ENCODE assay signal across 1 cellular context in the genomic region with DNA sequence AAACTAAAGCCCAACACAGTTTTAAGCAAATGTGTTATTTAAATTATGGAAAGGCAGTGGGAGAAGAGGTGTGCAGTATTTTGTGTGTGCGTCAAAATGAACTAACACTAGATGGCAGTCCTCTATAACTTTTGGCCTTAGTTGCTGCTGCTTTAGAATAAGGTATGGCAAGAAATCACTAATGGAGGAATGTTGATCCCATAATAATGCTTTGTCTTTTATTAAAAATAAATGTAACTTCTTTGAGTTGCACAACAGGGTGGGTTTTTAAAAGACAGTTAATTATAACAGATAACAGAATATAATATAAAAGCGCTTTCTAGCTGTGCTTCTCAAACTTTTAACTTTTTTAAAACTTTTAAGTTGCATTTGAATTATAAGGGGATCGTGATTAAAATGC.
TF ChIP-seq lines count a peak whose summit lies in the region.

No MANE protein-coding gene starts in this region.

TF ChIP-seq in GM23338, 12 proteins besides CTCF, POLR2A, EP300 and RAD21 (continued from another document):
- TF ChIP-seq, protein P1, sequence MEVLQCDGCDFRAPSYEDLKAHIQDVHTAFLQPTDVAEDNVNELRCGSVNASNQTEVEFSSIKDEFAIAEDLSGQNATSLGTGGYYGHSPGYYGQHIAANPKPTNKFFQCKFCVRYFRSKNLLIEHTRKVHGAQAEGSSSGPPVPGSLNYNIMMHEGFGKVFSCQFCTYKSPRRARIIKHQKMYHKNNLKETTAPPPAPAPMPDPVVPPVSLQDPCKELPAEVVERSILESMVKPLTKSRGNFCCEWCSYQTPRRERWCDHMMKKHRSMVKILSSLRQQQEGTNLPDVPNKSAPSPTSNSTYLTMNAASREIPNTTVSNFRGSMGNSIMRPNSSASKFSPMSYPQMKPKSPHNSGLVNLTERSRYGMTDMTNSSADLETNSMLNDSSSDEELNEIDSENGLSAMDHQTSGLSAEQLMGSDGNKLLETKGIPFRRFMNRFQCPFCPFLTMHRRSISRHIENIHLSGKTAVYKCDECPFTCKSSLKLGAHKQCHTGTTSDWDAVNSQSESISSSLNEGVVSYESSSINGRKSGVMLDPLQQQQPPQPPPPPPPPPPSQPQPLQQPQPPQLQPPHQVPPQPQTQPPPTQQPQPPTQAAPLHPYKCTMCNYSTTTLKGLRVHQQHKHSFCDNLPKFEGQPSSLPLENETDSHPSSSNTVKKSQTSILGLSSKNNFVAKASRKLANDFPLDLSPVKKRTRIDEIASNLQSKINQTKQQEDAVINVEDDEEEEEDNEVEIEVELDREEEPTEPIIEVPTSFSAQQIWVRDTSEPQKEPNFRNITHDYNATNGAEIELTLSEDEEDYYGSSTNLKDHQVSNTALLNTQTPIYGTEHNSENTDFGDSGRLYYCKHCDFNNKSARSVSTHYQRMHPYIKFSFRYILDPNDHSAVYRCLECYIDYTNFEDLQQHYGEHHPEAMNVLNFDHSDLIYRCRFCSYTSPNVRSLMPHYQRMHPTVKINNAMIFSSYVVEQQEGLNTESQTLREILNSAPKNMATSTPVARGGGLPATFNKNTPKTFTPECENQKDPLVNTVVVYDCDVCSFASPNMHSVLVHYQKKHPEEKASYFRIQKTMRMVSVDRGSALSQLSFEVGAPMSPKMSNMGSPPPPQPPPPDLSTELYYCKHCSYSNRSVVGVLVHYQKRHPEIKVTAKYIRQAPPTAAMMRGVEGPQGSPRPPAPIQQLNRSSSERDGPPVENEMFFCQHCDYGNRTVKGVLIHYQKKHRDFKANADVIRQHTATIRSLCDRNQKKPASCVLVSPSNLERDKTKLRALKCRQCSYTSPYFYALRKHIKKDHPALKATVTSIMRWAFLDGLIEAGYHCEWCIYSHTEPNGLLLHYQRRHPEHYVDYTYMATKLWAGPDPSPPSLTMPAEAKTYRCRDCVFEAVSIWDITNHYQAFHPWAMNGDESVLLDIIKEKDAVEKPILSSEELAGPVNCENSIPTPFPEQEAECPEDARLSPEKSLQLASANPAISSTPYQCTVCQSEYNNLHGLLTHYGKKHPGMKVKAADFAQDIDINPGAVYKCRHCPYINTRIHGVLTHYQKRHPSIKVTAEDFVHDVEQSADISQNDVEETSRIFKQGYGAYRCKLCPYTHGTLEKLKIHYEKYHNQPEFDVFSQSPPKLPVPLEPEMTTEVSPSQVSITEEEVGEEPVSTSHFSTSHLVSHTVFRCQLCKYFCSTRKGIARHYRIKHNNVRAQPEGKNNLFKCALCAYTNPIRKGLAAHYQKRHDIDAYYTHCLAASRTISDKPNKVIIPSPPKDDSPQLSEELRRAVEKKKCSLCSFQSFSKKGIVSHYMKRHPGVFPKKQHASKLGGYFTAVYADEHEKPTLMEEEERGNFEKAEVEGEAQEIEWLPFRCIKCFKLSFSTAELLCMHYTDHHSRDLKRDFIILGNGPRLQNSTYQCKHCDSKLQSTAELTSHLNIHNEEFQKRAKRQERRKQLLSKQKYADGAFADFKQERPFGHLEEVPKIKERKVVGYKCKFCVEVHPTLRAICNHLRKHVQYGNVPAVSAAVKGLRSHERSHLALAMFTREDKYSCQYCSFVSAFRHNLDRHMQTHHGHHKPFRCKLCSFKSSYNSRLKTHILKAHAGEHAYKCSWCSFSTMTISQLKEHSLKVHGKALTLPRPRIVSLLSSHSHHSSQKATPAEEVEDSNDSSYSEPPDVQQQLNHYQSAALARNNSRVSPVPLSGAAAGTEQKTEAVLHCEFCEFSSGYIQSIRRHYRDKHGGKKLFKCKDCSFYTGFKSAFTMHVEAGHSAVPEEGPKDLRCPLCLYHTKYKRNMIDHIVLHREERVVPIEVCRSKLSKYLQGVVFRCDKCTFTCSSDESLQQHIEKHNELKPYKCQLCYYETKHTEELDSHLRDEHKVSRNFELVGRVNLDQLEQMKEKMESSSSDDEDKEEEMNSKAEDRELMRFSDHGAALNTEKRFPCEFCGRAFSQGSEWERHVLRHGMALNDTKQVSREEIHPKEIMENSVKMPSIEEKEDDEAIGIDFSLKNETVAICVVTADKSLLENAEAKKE (CRISPR knock-in tag; IDR thresholded peaks at IDR 0.05) = no peak
- TF ChIP-seq, protein P2, sequence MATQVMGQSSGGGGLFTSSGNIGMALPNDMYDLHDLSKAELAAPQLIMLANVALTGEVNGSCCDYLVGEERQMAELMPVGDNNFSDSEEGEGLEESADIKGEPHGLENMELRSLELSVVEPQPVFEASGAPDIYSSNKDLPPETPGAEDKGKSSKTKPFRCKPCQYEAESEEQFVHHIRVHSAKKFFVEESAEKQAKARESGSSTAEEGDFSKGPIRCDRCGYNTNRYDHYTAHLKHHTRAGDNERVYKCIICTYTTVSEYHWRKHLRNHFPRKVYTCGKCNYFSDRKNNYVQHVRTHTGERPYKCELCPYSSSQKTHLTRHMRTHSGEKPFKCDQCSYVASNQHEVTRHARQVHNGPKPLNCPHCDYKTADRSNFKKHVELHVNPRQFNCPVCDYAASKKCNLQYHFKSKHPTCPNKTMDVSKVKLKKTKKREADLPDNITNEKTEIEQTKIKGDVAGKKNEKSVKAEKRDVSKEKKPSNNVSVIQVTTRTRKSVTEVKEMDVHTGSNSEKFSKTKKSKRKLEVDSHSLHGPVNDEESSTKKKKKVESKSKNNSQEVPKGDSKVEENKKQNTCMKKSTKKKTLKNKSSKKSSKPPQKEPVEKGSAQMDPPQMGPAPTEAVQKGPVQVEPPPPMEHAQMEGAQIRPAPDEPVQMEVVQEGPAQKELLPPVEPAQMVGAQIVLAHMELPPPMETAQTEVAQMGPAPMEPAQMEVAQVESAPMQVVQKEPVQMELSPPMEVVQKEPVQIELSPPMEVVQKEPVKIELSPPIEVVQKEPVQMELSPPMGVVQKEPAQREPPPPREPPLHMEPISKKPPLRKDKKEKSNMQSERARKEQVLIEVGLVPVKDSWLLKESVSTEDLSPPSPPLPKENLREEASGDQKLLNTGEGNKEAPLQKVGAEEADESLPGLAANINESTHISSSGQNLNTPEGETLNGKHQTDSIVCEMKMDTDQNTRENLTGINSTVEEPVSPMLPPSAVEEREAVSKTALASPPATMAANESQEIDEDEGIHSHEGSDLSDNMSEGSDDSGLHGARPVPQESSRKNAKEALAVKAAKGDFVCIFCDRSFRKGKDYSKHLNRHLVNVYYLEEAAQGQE (IDR thresholded peaks at IDR 0.05; ENCODE audit: unreplicated experiment) = no peak
TF ChIP-seq in GM23338: peak in this region for 0.
